10 cellular contexts compared by ENCODE assay signal in the genomic region with DNA sequence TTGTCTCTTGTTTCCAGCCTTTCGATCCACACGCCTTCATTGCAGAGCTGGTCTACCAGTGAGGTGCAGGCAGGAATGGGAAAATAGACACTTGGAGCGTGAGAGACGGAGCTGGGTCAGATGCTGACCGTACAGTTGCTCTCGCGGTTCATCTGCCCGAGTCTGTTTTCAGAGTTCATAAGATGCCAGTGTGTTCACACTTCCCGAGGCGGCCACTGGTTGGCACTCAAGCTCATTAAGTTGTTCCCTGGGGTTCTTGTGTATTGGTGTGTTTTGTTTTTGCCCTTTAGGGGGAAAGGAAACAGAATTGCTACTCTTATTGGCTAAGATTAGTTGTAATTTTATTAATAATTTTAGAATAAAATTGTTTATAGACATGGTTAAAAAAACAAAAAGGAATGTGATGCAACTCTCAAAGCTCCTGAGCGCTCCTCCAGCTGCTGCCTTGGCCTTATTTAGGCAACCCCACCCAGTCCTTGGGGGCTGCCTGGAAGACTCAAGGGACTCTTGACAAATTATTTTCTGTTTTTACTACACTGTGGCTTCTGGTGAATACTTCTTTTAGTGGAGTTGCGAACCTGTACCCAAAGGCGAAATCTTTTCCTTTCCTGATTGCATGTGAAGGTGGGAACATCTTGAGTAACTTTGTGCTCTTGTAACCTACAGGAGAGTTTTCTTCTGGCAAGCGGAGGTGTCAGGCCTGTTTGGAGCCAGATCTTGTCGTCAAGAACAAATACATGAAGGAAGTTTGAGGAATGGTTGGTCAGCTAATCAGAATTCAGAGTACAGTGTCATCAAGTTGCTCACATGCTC.
DNase-seq lines count a peak whose midpoint lies in the region; ATAC-seq and TF ChIP-seq lines count a peak whose summit lies in the region.
"Had no signal": no experiment of that assay in that cellular context is flagged by ENCODE, and none has a peak within 500 bp of the region (broad histone marks: within the 10 kb centered on the region; RNA-seq: fewer than 3 reads in every experiment).

No MANE protein-coding gene starts in this region.

- ATAC-seq in HG03460 (IDR thresholded peaks at IDR 0.05; ENCODE audit: unreplicated experiment): no peak

- H3K27ac ChIP-seq in OCI-LY1 (ENCODE audit: low read depth, low read length, poor library complexity, severe bottlenecking) (no peak overlapping the region), PC-9 (no peak overlapping the region)

- H3K79me2 ChIP-seq in OCI-LY1 (ENCODE audit: insufficient read depth, low read length) (no peaks in the 10 kb centered on the region), PC-9 (ENCODE audit: low read depth) (no peaks in the 10 kb centered on the region)

- no peaks in the 10 kb centered on the region for H3K9me2 ChIP-seq in OCI-LY1 (ENCODE audit: low read depth, low read length)
- H3K9me2 ChIP-seq in PC-9 (ENCODE audit: insufficient read depth): no peaks in the 10 kb centered on the region

- no peak overlapping the region for H3K9ac ChIP-seq in OCI-LY1 (ENCODE audit: low read length)

- H3K4me1 ChIP-seq in OCI-LY1 (ENCODE audit: insufficient read depth, low read length, severe bottlenecking): no peaks in the 10 kb centered on the region
- no peaks in the 10 kb centered on the region for H3K4me1 ChIP-seq in PC-9 (replicated peaks; ENCODE audit: insufficient read depth)

- H3K4me2 ChIP-seq in OCI-LY1 (ENCODE audit: low read length) (no peak overlapping the region), PC-9 (no peak overlapping the region)

- no TSS peak for BruUV-seq in PC-9 (replicated peaks; lab: Mats Ljungman, UMichigan)

- DNase-seq in GM12865 (ENCODE audit: low read depth): peak; percentile 8
- no peak for DNase-seq in fibroblast of mammary gland (ENCODE audit: low read depth)
- peak; percentile 47 for DNase-seq in pons (ENCODE audit: low spot score)
- DNase-seq in NCI-H2227 treated with DMSO at 0.1 percent for 48 hours (lab: John Stamatoyannopoulos, UW): no peak
- DNase-seq in activated T-cell treated with anti-CD3 and anti-CD28 coated beads, Interleukin-2, amount 50 U/mL, for 1 hour: no peak
- no peak for DNase-seq in PC-9
- DNase-seq: activated T-cell treated with anti-CD3 and anti-CD28 coated beads for 4 hours, NCI-H1417 treated with DMSO at 0.1 percent for 48 hours had no signal

- H3K27me3 ChIP-seq in OCI-LY1 (ENCODE audit: insufficient read depth, low read length) (no peaks in the 10 kb centered on the region), PC-9 (ENCODE audit: insufficient read depth, low read depth) (peaks cover 22% of the 10 kb centered on the region; the same call in 1 of the 2 replicates)

- H4K20me1 ChIP-seq in OCI-LY1 (ENCODE audit: insufficient read depth, low read length) (no peaks in the 10 kb centered on the region), PC-9 (ENCODE audit: insufficient read depth) (no peaks in the 10 kb centered on the region)

- H2AFZ ChIP-seq in OCI-LY1 (ENCODE audit: low read length): no peak overlapping the region
- H2AFZ ChIP-seq in PC-9: no peak overlapping the region

- CTCF ChIA-PET in PC-9 (lab: Charles Lee): no interaction called here

- no peak overlapping the region for H3K4me3 ChIP-seq in GM12865 (ENCODE audit: low read depth, low read length)
- no peak overlapping the region for H3K4me3 ChIP-seq in OCI-LY1 (ENCODE audit: low read depth, low read length, poor library complexity, severe bottlenecking)
- H3K4me3 ChIP-seq in fibroblast of mammary gland (ENCODE audit: control insufficient read depth, low read depth, low read length): no peak overlapping the region
- no peak overlapping the region for H3K4me3 ChIP-seq in PC-9

- POLR2A ChIA-PET in PC-9 (lab: Charles Lee; ENCODE audit: unreplicated experiment): no interaction called here

- H3F3A ChIP-seq in OCI-LY1 (ENCODE audit: insufficient read depth, low read length): no peaks in the 10 kb centered on the region
- no peaks in the 10 kb centered on the region for H3F3A ChIP-seq in PC-9 (ENCODE audit: insufficient read depth, low read depth)

- intact Hi-C loops in PC-9 (cut with micrococcal nuclease; ENCODE audit: unreplicated experiment): no loop called here

- no peak for TF ChIP-seq CTCF in GM12865 (IDR thresholded peaks at IDR 0.05; ENCODE audit: insufficient read depth, low read depth, low read length, missing control alignments)
- TF ChIP-seq CTCF in OCI-LY1 (IDR thresholded peaks at IDR 0.05; ENCODE audit: low read length): peak; percentile 47
- peak; percentile 12 for TF ChIP-seq CTCF in fibroblast of mammary gland (conservative IDR thresholded peaks at IDR 0.05; ENCODE audit: control insufficient read depth, insufficient read depth, low read depth, low read length)
- TF ChIP-seq CTCF in PC-9 (conservative IDR thresholded peaks at IDR 0.05): no peak

- no peaks in the 10 kb centered on the region for H3K9me3 ChIP-seq in OCI-LY1 (ENCODE audit: low read length)
- no peaks in the 10 kb centered on the region for H3K9me3 ChIP-seq in PC-9 (ENCODE audit: insufficient read depth, low read depth)

- H3K36me3 ChIP-seq in OCI-LY1 (ENCODE audit: insufficient read depth, low read length) (no peaks in the 10 kb centered on the region), PC-9 (ENCODE audit: low read depth) (no peaks in the 10 kb centered on the region)

Comparison
In these comparisons a context has a peak if more than half of its experiments do, and no peak if none do; other contexts are left out.
1. DNase-seq: peak in GM12865 (single experiment) and pons (single experiment); none in fibroblast of mammary gland (single experiment), NCI-H2227 treated with DMSO at 0.1 percent for 48 hours (single experiment), activated T-cell treated with anti-CD3 and anti-CD28 coated beads, Interleukin-2, amount 50 U/mL, for 1 hour (single experiment) and PC-9 (0 of 2).
2. CTCF ChIP-seq: peak in OCI-LY1 (single experiment) and fibroblast of mammary gland (single experiment); none in GM12865 (single experiment) and PC-9 (single experiment).